ENCODE assay signal across 2 cellular contexts in the genomic region with DNA sequence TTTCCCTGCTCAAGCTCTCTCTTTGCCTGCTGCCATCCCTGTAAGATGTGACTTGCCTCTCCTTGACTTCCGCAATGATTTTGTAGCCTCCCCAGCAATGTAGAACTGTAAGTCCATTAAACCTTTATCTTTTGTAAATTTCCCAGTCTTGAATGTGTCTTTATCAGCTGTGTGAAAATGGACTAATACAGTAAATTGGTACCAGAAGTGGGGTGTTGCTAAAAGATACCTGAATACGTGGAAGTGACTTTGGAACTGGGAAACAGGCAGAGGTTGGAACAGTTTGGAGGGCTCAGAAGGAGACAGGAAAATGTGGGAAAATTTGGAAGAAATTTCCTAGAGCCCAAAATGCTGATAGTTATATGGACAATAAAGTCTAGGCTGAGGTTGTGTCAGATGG.
DNase-seq lines count a peak whose midpoint lies in the region; ATAC-seq, FAIRE-seq and TF ChIP-seq lines count a peak whose summit lies in the region.
"Not testable (repeated sequence)": the region's sequence is repeated elsewhere in the genome, so short reads cannot be mapped to it uniquely, and the experiment has no call there.

No MANE protein-coding gene starts in this region.

- 49% methylated on average over 2 of the region's 2 CpGs for WGBS in K562 (ENCODE audit: insufficient coverage, low coverage, missing lambda C conversion rate)

- not testable (repeated sequence) for TF ChIP-seq CTCF in HEK293 (tag by site-specific recombination; IDR thresholded peaks at IDR 0.05); K562 (IDR thresholded peaks at IDR 0.05 in 2 of 3, conservative IDR thresholded peaks at IDR 0.05 in 1 of 3; ENCODE audit: insufficient read depth in 2 of 3, low read depth in 1 of 3, low read length in 3 of 3)

- H3K9me3 ChIP-seq in HEK293 (ENCODE audit: control insufficient read depth, insufficient read depth, low read depth, low read length); K562 (replicated peaks; ENCODE audit: control insufficient read depth, insufficient read depth, low read depth, low read length): not testable (repeated sequence)

- POLR2A ChIA-PET in HEK293 (lab: Yijun Ruan, JAX); K562 (lab: Yijun Ruan, JAX): not testable (repeated sequence)

- FAIRE-seq in K562 (lab: Jason Lieb, UNC), result not testable (repeated sequence)

- not testable (repeated sequence) for H3K9ac ChIP-seq in K562 (ENCODE audit: insufficient read depth in 1 of 2, low read depth in 2 of 2, low read length in 2 of 2)

- not testable (repeated sequence) for H3K27me3 ChIP-seq in K562 (ENCODE audit: control insufficient read depth in 2 of 2, insufficient read depth in 2 of 2, low read length in 2 of 2)

- not testable (repeated sequence) for H2AFZ ChIP-seq in K562 (ENCODE audit: low read depth, low read length)

- H3K4me1 ChIP-seq in HEK293 (ENCODE audit: control insufficient read depth, insufficient read depth, low read length); K562 (replicated peaks in 1 of 2; ENCODE audit: control insufficient read depth in 2 of 2, insufficient read depth in 2 of 2, low read length in 2 of 2): not testable (repeated sequence)

- not testable (repeated sequence) for TF ChIP-seq EP300 in K562 (IDR thresholded peaks at IDR 0.05; ENCODE audit: low read length)

- not testable (repeated sequence) for H3K9me1 ChIP-seq in K562 (ENCODE audit: control insufficient read depth, insufficient read depth, low read length)

- H3K4me2 ChIP-seq in K562 (ENCODE audit: insufficient read depth, low read length), result not testable (repeated sequence)

- H4K20me1 ChIP-seq in K562 (replicated peaks; ENCODE audit: control insufficient read depth, insufficient read depth, low read length), result not testable (repeated sequence)

- not testable (repeated sequence) for H3K36me3 ChIP-seq in HEK293 (ENCODE audit: control insufficient read depth in 2 of 2, insufficient read depth in 1 of 2, low read length in 2 of 2); K562 (ENCODE audit: control insufficient read depth, insufficient read depth, low read length)

- DNase-seq in K562 (ENCODE audit: extremely low read depth in 1 of 4, low spot score in 3 of 4), result not testable (repeated sequence)

- in situ Hi-C loops in K562 (cut with MboI), result not testable (repeated sequence)

- CTCF ChIA-PET in HEK293 (lab: Yijun Ruan, JAX); K562 (lab: Yijun Ruan, JAX; ENCODE audit: low intra/inter-chr PET ratio): not testable (repeated sequence)

- TF ChIP-seq RAD21 in K562 (CRISPR knock-in tag; conservative IDR thresholded peaks at IDR 0.05 in 1 of 2, IDR thresholded peaks at IDR 0.05 in 1 of 2), result not testable (repeated sequence)

- not testable (repeated sequence) for H3K79me2 ChIP-seq in K562 (ENCODE audit: control insufficient read depth, insufficient read depth, low read length)

- H3K4me3 ChIP-seq in HEK293 (ENCODE audit: low read depth, low read length); K562: not testable (repeated sequence)

- intact Hi-C loops in K562 (cut with micrococcal nuclease), result not testable (repeated sequence)

- BruUV-seq in K562 (replicated peaks; lab: Mats Ljungman, UMichigan), result not testable (repeated sequence)

- not testable (repeated sequence) for H3K27ac ChIP-seq in HEK293 (ENCODE audit: extremely low read depth, low read depth, low read length); K562 (ENCODE audit: extremely low read depth, low read depth, low read length)

- not testable (repeated sequence) for ATAC-seq in K562

- not testable (repeated sequence) for TF ChIP-seq POLR2A in K562 (conservative IDR thresholded peaks at IDR 0.05)

TF ChIP-seq in HEK293, 187 proteins besides CTCF, POLR2A, EP300 and RAD21:
- TF ChIP-seq ZNF707 (tag by site-specific recombination; IDR thresholded peaks at IDR 0.05), result peak; percentile 66

TF ChIP-seq in K562, 482 proteins besides CTCF, POLR2A, EP300 and RAD21:
- TF ChIP-seq ZNF707 (CRISPR knock-in tag; conservative IDR thresholded peaks at IDR 0.05), result peak; percentile 90
